In the genomic region with DNA sequence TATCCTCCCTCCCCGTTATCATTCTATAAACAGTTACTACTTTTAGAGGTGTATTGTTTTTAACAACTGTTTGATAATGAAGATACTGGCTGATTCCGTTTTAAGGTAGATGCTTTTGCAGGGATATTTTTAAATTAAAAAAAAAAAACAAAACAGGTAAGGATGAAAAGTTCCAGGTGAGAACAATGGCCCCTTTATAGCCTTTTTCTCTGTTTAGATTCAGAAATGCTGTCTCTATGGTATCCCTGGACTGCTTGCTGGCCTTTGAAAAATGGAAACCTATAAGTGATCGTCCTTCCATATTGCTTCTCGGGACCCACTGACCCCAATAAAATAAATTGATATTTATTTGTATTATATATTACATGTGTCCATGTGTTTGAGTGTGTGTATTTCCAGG, we compare ENCODE assay signal across 15 cellular contexts.
"Had no signal": no experiment of that assay in that cellular context is flagged by ENCODE, and none has a peak within 500 bp of the region (broad histone marks: within the 10 kb centered on the region; RNA-seq: fewer than 3 reads in every experiment).

No MANE protein-coding gene starts in this region.

- H3K4me3 Mint-ChIP-seq: activated B cell treated with CpG ODN at 0.5 μM for 24 hours; activated CD4-positive, alpha-beta T cell treated with anti-CD3 and anti-CD28 coated beads, Interleukin-2, amount 10 ng/mL, durations not matched to agents 7 days and 5 days; activated naive CD8-positive, alpha-beta T cell; naive thymus-derived CD4-positive, alpha-beta T cell; T-helper 1 cell treated with Interleukin-12 subunit alpha and Interleukin-12 subunit beta and Interleukin-4 antibody, amounts not matched to agents 30 μg/mL and 1 μg/mL, for 36 hours had no signal

- H2AFZ ChIP-seq: hepatocyte had no signal

- H3K4me1 Mint-ChIP-seq: activated B cell treated with CpG ODN at 0.5 μM for 24 hours had no signal

- H3K27ac ChIP-seq: ascending aorta, colonic mucosa, skin epidermis, tibial nerve had no signal

- H3K79me2 ChIP-seq: hepatocyte had no signal

- DNase-seq: activated B cell treated with CpG ODN at 0.5 μM for 24 hours; activated CD4-positive, alpha-beta T cell treated with anti-CD3 and anti-CD28 coated beads, Interleukin-2, amount 10 ng/mL, durations not matched to agents 7 days and 5 days; activated gamma-delta T cell; activated T-cell treated with anti-CD3 and anti-CD28 coated beads, Interleukin-2, amount 50 U/mL, for 1 hour; caudate nucleus; colonic mucosa; effector CD8-positive, alpha-beta T cell; naive thymus-derived CD4-positive, alpha-beta T cell; posterior cingulate gyrus had no signal

- H3K4me1 ChIP-seq: ascending aorta, colonic mucosa, tibial nerve had no signal

- H3K27me3 Mint-ChIP-seq: activated B cell treated with CpG ODN at 0.5 μM for 24 hours; activated CD4-positive, alpha-beta T cell treated with anti-CD3 and anti-CD28 coated beads, Interleukin-2, amount 10 ng/mL, durations not matched to agents 7 days and 5 days; activated naive CD8-positive, alpha-beta T cell; naive thymus-derived CD4-positive, alpha-beta T cell had no signal

- H3K27me3 ChIP-seq: ascending aorta, colonic mucosa, hepatocyte, tibial nerve had no signal

- H3K9me3 Mint-ChIP-seq: activated B cell treated with CpG ODN at 0.5 μM for 24 hours; activated CD4-positive, alpha-beta T cell treated with anti-CD3 and anti-CD28 coated beads, Interleukin-2, amount 10 ng/mL, durations not matched to agents 7 days and 5 days; naive thymus-derived CD4-positive, alpha-beta T cell; T-helper 1 cell treated with Interleukin-12 subunit alpha and Interleukin-12 subunit beta and Interleukin-4 antibody, amounts not matched to agents 30 μg/mL and 1 μg/mL, for 36 hours had no signal

- H3K27ac Mint-ChIP-seq: activated B cell treated with CpG ODN at 0.5 μM for 24 hours; activated CD4-positive, alpha-beta T cell treated with anti-CD3 and anti-CD28 coated beads, Interleukin-2, amount 10 ng/mL, durations not matched to agents 7 days and 5 days; T-helper 1 cell treated with Interleukin-12 subunit alpha and Interleukin-12 subunit beta and Interleukin-4 antibody, amounts not matched to agents 30 μg/mL and 1 μg/mL, for 36 hours had no signal

- H3K4me3 ChIP-seq: ascending aorta, colonic mucosa, hepatocyte, skin epidermis, tibial nerve had no signal

- H3K9me3 ChIP-seq: ascending aorta, colonic mucosa, tibial nerve had no signal

- H3K36me3 ChIP-seq: ascending aorta, colonic mucosa, tibial nerve had no signal
